ENCODE assay signal across 9 cellular contexts in genomic region chr11:68549789-68550484, GRCh38.
DNase-seq lines count a peak whose midpoint lies in the region; ATAC-seq and TF ChIP-seq lines count a peak whose summit lies in the region.
"Had no signal": no experiment of that assay in that cellular context is flagged by ENCODE, and none has a peak within 500 bp of the region (broad histone marks: within the 10 kb centered on the region; RNA-seq: fewer than 3 reads in every experiment).

No MANE protein-coding gene starts in this region.

- H3K4me2 ChIP-seq in parathyroid adenoma (ENCODE audit: low read length) (no peak overlapping the region), mesenchymal stem cell (ENCODE audit: low read length, poor library complexity, severe bottlenecking) (no peak overlapping the region)

- no peak overlapping the region for H3K14ac ChIP-seq in mesenchymal stem cell (ENCODE audit: low read length in 2 of 2)

- no peak overlapping the region for H3K4ac ChIP-seq in mesenchymal stem cell (ENCODE audit: low read depth in 1 of 2, low read length in 2 of 2)

- no peak overlapping the region for H3K18ac ChIP-seq in mesenchymal stem cell (ENCODE audit: low read depth in 1 of 2, low read length in 2 of 2)

- ATAC-seq in GM21529 (IDR thresholded peaks at IDR 0.05; ENCODE audit: unreplicated experiment): no peak
- ATAC-seq in GM18868 (IDR thresholded peaks at IDR 0.05; ENCODE audit: unreplicated experiment): no peak

- H3K9me3 ChIP-seq in endodermal cell (ENCODE audit: control insufficient read depth, low read length): no peaks in the 10 kb centered on the region
- H3K9me3 ChIP-seq in parathyroid adenoma (ENCODE audit: control insufficient read depth, low read length): no peaks in the 10 kb centered on the region
- no peaks in the 10 kb centered on the region for H3K9me3 ChIP-seq in mesenchymal stem cell (ENCODE audit: control insufficient read depth, low read length)

- H2BK120ac ChIP-seq in mesenchymal stem cell (ENCODE audit: low read depth, low read length): no peak overlapping the region

- peaks cover 20% of the 10 kb centered on the region for H3K79me2 ChIP-seq in parathyroid adenoma

- H3K27ac Mint-ChIP-seq in endodermal cell: peak overlapping the region; percentile 63

- H4K91ac ChIP-seq in mesenchymal stem cell (ENCODE audit: low read length): no peak overlapping the region

- POLR2A ChIA-PET in BJ (lab: Charles Lee): no interaction called here

- WGBS in endodermal cell (ENCODE audit: insufficient coverage in 1 of 2, insufficient read length in 1 of 2), 2 experiments: 94 to 97% methylated on average over 7 to 11 of the region's 11 CpGs
- 95% methylated on average over 10 of the region's 11 CpGs for WGBS in mesenchymal stem cell

- H3K9ac ChIP-seq in endodermal cell (ENCODE audit: extremely low read depth, low read length, poor library complexity, severe bottlenecking) (no peak overlapping the region), parathyroid adenoma (no peak overlapping the region), mesenchymal stem cell (ENCODE audit: low read length) (no peak overlapping the region)

- H3K4me1 ChIP-seq in endodermal cell (ENCODE audit: control insufficient read depth, insufficient read depth, low read length): no peaks in the 10 kb centered on the region
- H3K4me1 ChIP-seq in parathyroid adenoma: peaks cover 13% of the 10 kb centered on the region
- H3K4me1 ChIP-seq in mesenchymal stem cell (ENCODE audit: control insufficient read depth, insufficient read depth, low read depth, low read length): peaks cover 7% of the 10 kb centered on the region

- no peak overlapping the region for H2BK5ac ChIP-seq in mesenchymal stem cell (ENCODE audit: low read depth, low read length, poor library complexity, severe bottlenecking)

- H3K27me3 ChIP-seq in BJ (ENCODE audit: control insufficient read depth, insufficient read depth, low read length) (no peaks in the 10 kb centered on the region), HL-60 (ENCODE audit: insufficient read depth, poor library complexity, severe bottlenecking) (no peaks in the 10 kb centered on the region), endodermal cell (ENCODE audit: control insufficient read depth, insufficient read depth, low read length, poor library complexity, severe bottlenecking) (no peaks in the 10 kb centered on the region), parathyroid adenoma (ENCODE audit: control insufficient read depth, insufficient read depth, low read length) (no peaks in the 10 kb centered on the region), mesenchymal stem cell (ENCODE audit: control insufficient read depth in 1 of 2, insufficient read depth in 1 of 2, low read length in 2 of 2) (no peaks in the 10 kb centered on the region)

- H2AFZ ChIP-seq in parathyroid adenoma (no peak overlapping the region), mesenchymal stem cell (ENCODE audit: low read depth, low read length) (no peak overlapping the region)

- H2BK12ac ChIP-seq in mesenchymal stem cell (ENCODE audit: low read length in 2 of 2): no peak overlapping the region

- H3K4me3 Mint-ChIP-seq in endodermal cell: no peak overlapping the region

- H2BK15ac ChIP-seq in mesenchymal stem cell (ENCODE audit: low read depth, poor library complexity, severe bottlenecking): no peak overlapping the region

- H2AK5ac ChIP-seq in mesenchymal stem cell (ENCODE audit: low read length, severe bottlenecking): no peak overlapping the region

- no peak for TF ChIP-seq CTCF in BJ (IDR thresholded peaks at IDR 0.05; ENCODE audit: insufficient read depth, low read depth, low read length)
- no peak for TF ChIP-seq CTCF in HL-60 (IDR thresholded peaks at IDR 0.05; ENCODE audit: insufficient read depth, low read length)
- no peak for TF ChIP-seq CTCF in endodermal cell (conservative IDR thresholded peaks at IDR 0.05)
- no peak for TF ChIP-seq CTCF in parathyroid adenoma (IDR thresholded peaks at IDR 0.05)

- H3K27ac ChIP-seq in HL-60 (replicated peaks) (peak overlapping the region; percentile 47), endodermal cell (ENCODE audit: low read depth, low read length) (no peak overlapping the region), parathyroid adenoma (peak overlapping the region; percentile 4), mesenchymal stem cell (ENCODE audit: low read length, poor library complexity, severe bottlenecking) (no peak overlapping the region)

- no peak overlapping the region for H4K8ac ChIP-seq in mesenchymal stem cell (ENCODE audit: low read length)

- peaks cover 5% of the 10 kb centered on the region for H3K36me3 ChIP-seq in BJ (ENCODE audit: control insufficient read depth, insufficient read depth, low read length)
- H3K36me3 ChIP-seq in endodermal cell (ENCODE audit: control insufficient read depth, insufficient read depth, low read length): peaks cover 87% of the 10 kb centered on the region
- no peaks in the 10 kb centered on the region for H3K36me3 ChIP-seq in parathyroid adenoma (ENCODE audit: control insufficient read depth, insufficient read depth, low read length)
- H3K36me3 ChIP-seq in mesenchymal stem cell (ENCODE audit: control insufficient read depth in 1 of 2, insufficient read depth in 2 of 2, low read depth in 1 of 2, low read length in 2 of 2): peaks cover 24 to 85% of the 10 kb centered on the region in 2 experiments

- no peak overlapping the region for H3K23ac ChIP-seq in mesenchymal stem cell (ENCODE audit: low read length in 2 of 2)

- peaks cover 82% of the 10 kb centered on the region for H3K36me3 Mint-ChIP-seq in endodermal cell (ENCODE audit: low read depth)

- H3K4me3 ChIP-seq in BJ (ENCODE audit: low read depth, low read length) (no peak overlapping the region), HL-60 (replicated peaks; ENCODE audit: insufficient read depth, low read length) (no peak overlapping the region), endodermal cell (ENCODE audit: low read length) (no peak overlapping the region), parathyroid adenoma (ENCODE audit: low read depth, low read length) (no peak overlapping the region), mesenchymal stem cell (ENCODE audit: insufficient read depth in 1 of 2, low read depth in 1 of 2, low read length in 2 of 2) (no peak overlapping the region)

- CTCF ChIA-PET in BJ (lab: Yijun Ruan, JAX): no interaction called here

- H3K79me1 ChIP-seq in mesenchymal stem cell (replicated peaks; ENCODE audit: low read length, poor library complexity, severe bottlenecking): peaks cover 35% of the 10 kb centered on the region

- H3K4me1 Mint-ChIP-seq in endodermal cell: peaks cover 11% of the 10 kb centered on the region

- no peaks in the 10 kb centered on the region for H3K9me3 Mint-ChIP-seq in endodermal cell

- no peaks in the 10 kb centered on the region for H3K27me3 Mint-ChIP-seq in endodermal cell (ENCODE audit: insufficient read depth)

- DNase-seq in BJ (ENCODE audit: low read depth) (peak; percentile 23), HL-60 (ENCODE audit: low read depth in 1 of 2, low spot score in 1 of 2) (no peak), endodermal cell (no peak), NCI-H524 treated with DMSO at 0.1 percent for 48 hours (lab: John Stamatoyannopoulos, UW) (no peak), mesenchymal stem cell (no peak)
- DNase-seq: OCI-M1 had no signal

Comparison
In these comparisons a context has a peak if more than half of its experiments do, and no peak if none do; other contexts are left out.
1. H3K27ac ChIP-seq: peak in HL-60 (single experiment) and parathyroid adenoma (single experiment); none in endodermal cell (single experiment) and mesenchymal stem cell (single experiment).